9 cellular contexts compared by ENCODE assay signal in the genomic region with DNA sequence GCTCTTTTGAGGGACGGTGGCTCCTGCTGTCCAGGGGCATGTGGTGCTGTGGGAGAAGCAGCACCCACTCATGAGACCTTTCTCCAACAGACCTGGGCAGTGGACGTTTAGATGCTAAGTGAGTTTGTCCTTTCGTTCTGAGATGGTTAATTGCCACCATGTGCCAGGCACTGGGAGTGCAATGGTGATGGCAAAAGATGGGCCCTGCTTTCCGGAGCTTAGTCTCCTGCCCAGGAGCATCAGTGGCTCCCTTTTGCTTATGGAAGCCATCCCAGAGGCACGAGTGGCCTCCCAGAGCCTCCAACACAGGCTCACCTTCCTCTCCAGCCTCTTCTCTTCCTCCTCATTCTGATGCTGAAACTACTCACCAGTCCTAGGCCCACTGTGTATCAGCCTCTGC. TPM values are rescaled to one million over a fixed set of nuclear protein-coding genes. Genes with fewer than 3 reads are reported as not detected.
A peak's percentile ranks its signal among the peaks of the same experiment; 100 is the strongest.
DNase-seq lines count a peak whose midpoint lies in the region; ATAC-seq, FAIRE-seq and TF ChIP-seq lines count a peak whose summit lies in the region.
"Had no signal": no experiment of that assay in that cellular context is flagged by ENCODE, and none has a peak within 500 bp of the region (broad histone marks: within the 10 kb centered on the region; RNA-seq: fewer than 3 reads in every experiment).

No MANE protein-coding gene starts in this region.

- peaks cover 30% of the 10 kb centered on the region for H3K4me1 Mint-ChIP-seq in CD8-positive, alpha-beta T cell (ENCODE audit: low read depth)

- no peak overlapping the region for H2BK120ac ChIP-seq in IMR-90 (ENCODE audit: low read depth, low read length)

- H4K5ac ChIP-seq in IMR-90 (ENCODE audit: low read depth, low read length): no peak overlapping the region

- H3K36me3 Mint-ChIP-seq in CD8-positive, alpha-beta T cell: peaks cover 34% of the 10 kb centered on the region

- TF ChIP-seq CTCF in CD8-positive, alpha-beta T cell (IDR thresholded peaks at IDR 0.05): no peak
- TF ChIP-seq CTCF in IMR-90 (conservative IDR thresholded peaks at IDR 0.05; ENCODE audit: low read depth, low read length) (no peak), GM12878 (IDR thresholded peaks at IDR 0.05 in 2 of 3, conservative IDR thresholded peaks at IDR 0.05 in 1 of 3; ENCODE audit: control insufficient read depth in 2 of 3, extremely low read depth in 1 of 3, insufficient read depth in 1 of 3, low read depth in 3 of 3, low read length in 3 of 3) (no peak), parathyroid adenoma (IDR thresholded peaks at IDR 0.05) (no peak)

- BruUV-seq in IMR-90 (replicated peaks; lab: Mats Ljungman, UMichigan): no TSS peak
- BruUV-seq in GM12878 (replicated peaks; lab: Mats Ljungman, UMichigan): no TSS peak

- no peak for DNase-seq in CD8-positive, alpha-beta T cell
- DNase-seq in IMR-90: no peak
- DNase-seq in GM12878 (ENCODE audit: low read depth, low spot score): no peak
- DNase-seq in NCI-H748 treated with DMSO at 0.1 percent for 48 hours (lab: John Stamatoyannopoulos, UW): no peak
- DNase-seq in activated gamma-delta T cell (lab: John Stamatoyannopoulos, UW): no peak
- DNase-seq: NCI-H69 had no signal

- ATAC-seq in CD8-positive, alpha-beta T cell: no peak
- ATAC-seq in IMR-90 (ENCODE audit: low read depth): 0 out of 2 replicates have a peak, but pooled peaks have one; percentile 27
- ATAC-seq in GM12878: no peak; the same call in 2 of the 3 replicates
- no peak for ATAC-seq in HG03432 (IDR thresholded peaks at IDR 0.05; ENCODE audit: unreplicated experiment)

- no peaks in the 10 kb centered on the region for H3K27me3 ChIP-seq in CD8-positive, alpha-beta T cell (ENCODE audit: insufficient read depth, low read length)
- H3K27me3 ChIP-seq in IMR-90 (ENCODE audit: control insufficient read depth, insufficient read depth, low read length) (no peaks in the 10 kb centered on the region), GM12878 (replicated peaks in 1 of 2; ENCODE audit: control insufficient read depth in 2 of 2, insufficient read depth in 2 of 2, low read length in 1 of 2) (no peaks in the 10 kb centered on the region), parathyroid adenoma (ENCODE audit: control insufficient read depth, insufficient read depth, low read length) (no peaks in the 10 kb centered on the region)
- H3K27me3 ChIP-seq: tibial artery had no signal

- FAIRE-seq in GM12878 (lab: Jason Lieb, UNC): peak; percentile 38

- peaks cover 11% of the 10 kb centered on the region for H4K20me1 ChIP-seq in IMR-90 (ENCODE audit: insufficient read depth, low read length)
- no peaks in the 10 kb centered on the region for H4K20me1 ChIP-seq in GM12878 (ENCODE audit: control insufficient read depth, insufficient read depth)

- peaks cover 8% of the 10 kb centered on the region for H3K9me1 ChIP-seq in IMR-90 (ENCODE audit: insufficient read depth, low read length)

- no peak overlapping the region for H3K4me2 ChIP-seq in IMR-90 (ENCODE audit: low read depth, low read length)
- no peak overlapping the region for H3K4me2 ChIP-seq in GM12878 (ENCODE audit: control insufficient read depth, insufficient read depth)
- H3K4me2 ChIP-seq in parathyroid adenoma (ENCODE audit: low read length): no peak overlapping the region

- in situ Hi-C loops in IMR-90 (cut with MboI; ENCODE audit: low sequenced_read_pairs): no loop called here
- in situ Hi-C loops in GM12878 (cut with MboI): no loop called here

- H3K9me3 Mint-ChIP-seq in CD8-positive, alpha-beta T cell: no peaks in the 10 kb centered on the region

- H3K27me3 Mint-ChIP-seq in CD8-positive, alpha-beta T cell (ENCODE audit: low read depth): no peaks in the 10 kb centered on the region

- TF ChIP-seq POLR2A in IMR-90 (IDR thresholded peaks at IDR 0.05; ENCODE audit: low read depth, low read length) (no peak), GM12878 (IDR thresholded peaks at IDR 0.05; ENCODE audit: low read depth, low read length) (no peak)

- H2AFZ ChIP-seq in IMR-90 (replicated peaks; ENCODE audit: low read length, poor library complexity) (no peak overlapping the region), GM12878 (ENCODE audit: control insufficient read depth, low read depth, low read length) (no peak overlapping the region), parathyroid adenoma (no peak overlapping the region)

- H3K23ac ChIP-seq in IMR-90 (ENCODE audit: low read depth, low read length): no peak overlapping the region

- 80% methylated on average over 2 of the region's 5 CpGs; no CpG with 5 or more reads in 1 of the 2 experiments for WGBS in IMR-90 (ENCODE audit: extremely low coverage in 2 of 2, insufficient read length in 1 of 2), 2 experiments
- WGBS in GM12878 (ENCODE audit: insufficient coverage, insufficient replicate concordance, low lambda C conversion rate, missing lambda C conversion rate): 85% methylated on average over 5 of the region's 5 CpGs

- SMC1A ChIA-PET in GM12878 (lab: Charles Lee; ENCODE audit: uncharacterized antibody, unreplicated experiment): interaction anchor here (0.7 to 1.7 kb wide), 2 partner anchors 31 to 60 kb away, joined by 3 to 8 read pairs; no protein-coding TSS in a partner anchor

- TF ChIP-seq RAD21 in IMR-90 (IDR thresholded peaks at IDR 0.05; ENCODE audit: low read length) (no peak), GM12878 (IDR thresholded peaks at IDR 0.05; ENCODE audit: insufficient read depth, low read depth, low read length) (no peak)

- dilution Hi-C loops in IMR-90 (cut with HindIII; ENCODE audit: low sequenced_read_pairs, unreplicated experiment): no loop called here

- H2BK15ac ChIP-seq in IMR-90 (ENCODE audit: low read depth, low read length): no peak overlapping the region

- CTCF ChIA-PET in CD8-positive, alpha-beta T cell (lab: Charles Lee): interaction anchor here (1.0 to 1.4 kb wide), 3 partner anchors 16 to 146 kb away, joined by 3 to 5 read pairs (median 5); a partner anchor contains a TSS
- CTCF ChIA-PET in IMR-90 (lab: Yijun Ruan, JAX): interaction anchor here (0.6 kb wide), 1 partner anchor 164 kb away, joined by 5 read pairs; no protein-coding TSS in a partner anchor
- CTCF ChIA-PET in GM12878 (lab: Yijun Ruan, JAX): interaction anchor here (1.1 to 2.2 kb wide), 4 partner anchors 33 to 75 kb away, joined by 3 to 6 read pairs (median 5); no protein-coding TSS in a partner anchor

- H3K27ac Mint-ChIP-seq in CD8-positive, alpha-beta T cell: peak overlapping the region; percentile 98

- no peak overlapping the region for H4K8ac ChIP-seq in IMR-90 (ENCODE audit: low read depth in 2 of 2, low read length in 2 of 2)

- H3K4me1 ChIP-seq in CD8-positive, alpha-beta T cell (ENCODE audit: insufficient read depth, low read length): peaks cover 25% of the 10 kb centered on the region
- no peaks in the 10 kb centered on the region for H3K4me1 ChIP-seq in IMR-90 (ENCODE audit: control insufficient read depth, insufficient read depth, low read length)
- H3K4me1 ChIP-seq in GM12878 (ENCODE audit: control insufficient read depth, insufficient read depth, low read length): peaks cover 13% of the 10 kb centered on the region
- no peaks in the 10 kb centered on the region for H3K4me1 ChIP-seq in parathyroid adenoma

- H3K9me3 ChIP-seq in CD8-positive, alpha-beta T cell (ENCODE audit: low read length): no peaks in the 10 kb centered on the region
- H3K9me3 ChIP-seq in IMR-90 (ENCODE audit: control insufficient read depth, insufficient read depth, low read length) (no peaks in the 10 kb centered on the region), GM12878 (replicated peaks; ENCODE audit: control insufficient read depth, insufficient read depth, low read length) (no peaks in the 10 kb centered on the region), parathyroid adenoma (ENCODE audit: control insufficient read depth, low read length) (no peaks in the 10 kb centered on the region)
- H3K9me3 ChIP-seq: tibial artery had no signal

- peaks cover 3 to 20% of the 10 kb centered on the region in 2 experiments for H3K79me1 ChIP-seq in IMR-90 (ENCODE audit: low read depth in 1 of 2, low read length in 2 of 2)

- no peak for TF ChIP-seq EP300 in GM12878 (IDR thresholded peaks at IDR 0.05; ENCODE audit: borderline replicate concordance in 1 of 2, control insufficient read depth in 1 of 2, low read depth in 2 of 2, low read length in 2 of 2)

- H3K18ac ChIP-seq in IMR-90 (ENCODE audit: low read depth, low read length): no peak overlapping the region

- H4K91ac ChIP-seq in IMR-90 (ENCODE audit: insufficient read depth, low read depth, low read length): no peak overlapping the region

- H2AK5ac ChIP-seq in IMR-90 (ENCODE audit: low read depth, low read length): no peak overlapping the region

- H3K14ac ChIP-seq in IMR-90 (replicated peaks; ENCODE audit: low read depth, low read length): no peak overlapping the region

- H2BK20ac ChIP-seq in IMR-90 (ENCODE audit: low read depth, low read length): no peak overlapping the region

- peak overlapping the region; percentile 79 for H3K4me3 Mint-ChIP-seq in CD8-positive, alpha-beta T cell

- intact Hi-C loops in CD8-positive, alpha-beta T cell (cut with DNase I, micrococcal nuclease): loop anchor here in 1 of 2 experiments (1.0 kb wide), 1 partner anchor 32 kb away; no protein-coding TSS in a partner anchor
- intact Hi-C loops in IMR-90 (cut with micrococcal nuclease) (no loop called here), GM12878 (cut with micrococcal nuclease; ENCODE audit: unreplicated experiment) (loop anchor here (2.0 kb wide), 1 partner anchor 60 kb away; no protein-coding TSS in a partner anchor)

- H2AK9ac ChIP-seq in IMR-90 (replicated peaks; ENCODE audit: low read depth, low read length, poor library complexity): peak overlapping the region; percentile 65

- no peak overlapping the region for H3K56ac ChIP-seq in IMR-90 (ENCODE audit: extremely low read depth, insufficient read depth, low read length)

- no peaks in the 10 kb centered on the region for H3K36me3 ChIP-seq in CD8-positive, alpha-beta T cell (ENCODE audit: insufficient read depth, low read length)
- H3K36me3 ChIP-seq in IMR-90 (ENCODE audit: control insufficient read depth, insufficient read depth, low read length): peaks cover 7% of the 10 kb centered on the region; the same call in 1 of the 2 replicates
- peaks cover 0 to 2% of the 10 kb centered on the region in 2 experiments; a peak in 2 of 4 replicates for H3K36me3 ChIP-seq in GM12878 (ENCODE audit: control insufficient read depth in 2 of 2, insufficient read depth in 2 of 2, low read length in 1 of 2)
- H3K36me3 ChIP-seq in parathyroid adenoma (ENCODE audit: control insufficient read depth, insufficient read depth, low read length): no peaks in the 10 kb centered on the region

- H3K79me2 ChIP-seq in GM12878 (ENCODE audit: control insufficient read depth, insufficient read depth, low read length): no peaks in the 10 kb centered on the region
- H3K79me2 ChIP-seq in parathyroid adenoma: peaks cover 6% of the 10 kb centered on the region

- RAD21 ChIA-PET in GM12878 (lab: Charles Lee; ENCODE audit: unreplicated experiment): interaction anchor here (1.1 to 1.2 kb wide), 2 partner anchors 33 to 60 kb away, joined by 3 to 5 read pairs; no protein-coding TSS in a partner anchor

- no peak overlapping the region for H3K4ac ChIP-seq in IMR-90 (ENCODE audit: low read depth, low read length)

- H3K27ac ChIP-seq in CD8-positive, alpha-beta T cell (ENCODE audit: low read depth, low read length): peak overlapping the region; percentile 58
- H3K27ac ChIP-seq in IMR-90 (ENCODE audit: insufficient read depth, low read length) (no peak overlapping the region), GM12878 (ENCODE audit: control insufficient read depth, insufficient read depth) (peak overlapping the region; percentile 68), parathyroid adenoma (peak overlapping the region; percentile 55)
- H3K27ac ChIP-seq: tibial artery had no signal

- H2BK5ac ChIP-seq in IMR-90 (ENCODE audit: low read depth, low read length, poor library complexity, severe bottlenecking): no peak overlapping the region

- H3K9ac ChIP-seq in IMR-90 (ENCODE audit: low read depth, low read length) (no peak overlapping the region), GM12878 (ENCODE audit: control insufficient read depth, insufficient read depth, low read length) (no peak overlapping the region), parathyroid adenoma (no peak overlapping the region)

- POLR2A ChIA-PET in CD8-positive, alpha-beta T cell (lab: Charles Lee): interaction anchor here (0.6 to 1.5 kb wide), 6 partner anchors 13 to 37 kb away, joined by 3 to 5 read pairs (median 4); a partner anchor contains a TSS
- POLR2A ChIA-PET in IMR-90 (lab: Charles Lee; ENCODE audit: unreplicated experiment) (no interaction called here), GM12878 (lab: Charles Lee) (interaction anchor here (0.5 kb wide), 1 partner anchor 202 kb away, joined by 4 read pairs; no protein-coding TSS in a partner anchor)

- H3K4me3 ChIP-seq in CD8-positive, alpha-beta T cell (ENCODE audit: low read depth, low read length): peak overlapping the region; percentile 38
- H3K4me3 ChIP-seq in IMR-90 (ENCODE audit: insufficient read depth, low read depth, low read length) (no peak overlapping the region), GM12878 (no peak overlapping the region), parathyroid adenoma (ENCODE audit: low read depth, low read length) (no peak overlapping the region)
- H3K4me3 ChIP-seq: tibial artery had no signal

RNA-seq across cellular contexts. Expression of a gene that starts 28.4 kb away (rescaled TPM):
- under 1 TPM; 0.64 to 0.98 TPM for total RNA-seq in CD8-positive, alpha-beta T cell
- 2.2 and 2.9 TPM in 2 replicates for total RNA-seq in IMR-90 (2012; rRNA removed)
- polyA plus RNA-seq in IMR-90 (2012; rRNA removed): 6.9 and 7.5 TPM in 2 replicates
- 4.7 and 6.3 TPM in 2 replicates for polyA plus RNA-seq in IMR-90 (2012; cell fraction: cytosol; rRNA removed)
- polyA plus RNA-seq in IMR-90 (2012; cell fraction: nucleus; rRNA removed; ENCODE audit: low replicate concordance): 17.2 and 50.6 TPM in 2 replicates
- total RNA-seq in GM12878 (2013; cell fraction: nucleolus; rRNA removed): 0.65 and 2.0 TPM in 2 replicates
- 0.44 and 1.4 TPM in 2 replicates for total RNA-seq in GM12878 (2014; rRNA removed)
- 0.18 and 0.23 TPM in 2 replicates for total RNA-seq in GM12878 (2014; rRNA removed; fragmentation: Illumina TruSeq; extraction: Trizol)
- total RNA-seq in GM12878 (2021): 0.80 and 1.8 TPM in 2 replicates
- polyA plus RNA-seq in GM12878 (2011; ENCODE audit: low read depth): 0.39 TPM
- polyA plus RNA-seq in GM12878 (2011; rRNA removed): 0.10 TPM in 1 of 2 replicates, not detected in the other
- 0.03 and 0.12 TPM in 2 replicates for polyA plus RNA-seq in GM12878 (2011; cell fraction: cytosol; rRNA removed)
- 0.59 and 0.84 TPM in 2 replicates for polyA plus RNA-seq in GM12878 (2011; cell fraction: nucleus; rRNA removed)
- polyA plus RNA-seq in GM12878 (2012): 0.31 and 0.46 TPM in 2 replicates
- 0.14 and 0.16 TPM in 2 replicates for polyA plus RNA-seq in GM12878 (2014; fragmentation: Illumina TruSeq; extraction: Trizol)
- polyA plus RNA-seq in GM12878 (2014; fragmentation: Nextera tagmentation; extraction: Ambion mirVana): under 1 TPM in 1 of 2 experiments, not detected in 1; 0.02 TPM
- 0.93 and 2.7 TPM in 2 replicates for polyA plus RNA-seq in GM12878 (2014; rRNA removed)
- under 1 TPM; 0.44 to 0.56 TPM for polyA plus RNA-seq in GM12878 (2016; fragmentation: Nextera tagmentation; extraction: Ambion mirVana)
- polyA minus RNA-seq in GM12878 (2011; rRNA and poly(A)+ RNA removed): not detected in 2 replicates
- not detected in 2 replicates for polyA minus RNA-seq in GM12878 (2011; cell fraction: cytosol; rRNA and poly(A)+ RNA removed)
- polyA minus RNA-seq in GM12878 (2011; cell fraction: nucleus; rRNA and poly(A)+ RNA removed): 0.12 and 0.57 TPM in 2 replicates

RNA-seq across cellular contexts. Expression of a gene that starts 29.4 kb away (rescaled TPM):
- total RNA-seq in CD8-positive, alpha-beta T cell: 100 to 1,000 TPM; 116 to 123 TPM
- 6.4 and 7.2 TPM in 2 replicates for total RNA-seq in IMR-90 (2012; rRNA removed)
- polyA plus RNA-seq in IMR-90 (2012; rRNA removed): 14.9 and 16.2 TPM in 2 replicates
- polyA plus RNA-seq in IMR-90 (2012; cell fraction: cytosol; rRNA removed): 9.8 and 14.7 TPM in 2 replicates
- polyA plus RNA-seq in IMR-90 (2012; cell fraction: nucleus; rRNA removed; ENCODE audit: low replicate concordance): 37.4 and 62.8 TPM in 2 replicates
- 16.4 and 19.8 TPM in 2 replicates for total RNA-seq in GM12878 (2013; cell fraction: nucleolus; rRNA removed)
- 42.1 and 43.2 TPM in 2 replicates for total RNA-seq in GM12878 (2014; rRNA removed)
- 21.4 and 26.1 TPM in 2 replicates for total RNA-seq in GM12878 (2014; rRNA removed; fragmentation: Illumina TruSeq; extraction: Trizol)
- total RNA-seq in GM12878 (2021): 37.3 and 41.2 TPM in 2 replicates
- polyA plus RNA-seq in GM12878 (2011; ENCODE audit: low read depth): 12.7 TPM
- 25.4 and 45.7 TPM in 2 replicates for polyA plus RNA-seq in GM12878 (2011; rRNA removed)
- 41.7 and 53.0 TPM in 2 replicates for polyA plus RNA-seq in GM12878 (2011; cell fraction: cytosol; rRNA removed)
- 54.8 and 62.1 TPM in 2 replicates for polyA plus RNA-seq in GM12878 (2011; cell fraction: nucleus; rRNA removed)
- 20.1 and 23.9 TPM in 2 replicates for polyA plus RNA-seq in GM12878 (2012)
- 22.9 and 29.5 TPM in 2 replicates for polyA plus RNA-seq in GM12878 (2014; fragmentation: Illumina TruSeq; extraction: Trizol)
- 10 to 100 TPM in 1 of 2 experiments, 1 to 10 TPM in 1; 7.1 to 23.1 TPM for polyA plus RNA-seq in GM12878 (2014; fragmentation: Nextera tagmentation; extraction: Ambion mirVana)
- 42.4 and 52.2 TPM in 2 replicates for polyA plus RNA-seq in GM12878 (2014; rRNA removed)
- polyA plus RNA-seq in GM12878 (2016; fragmentation: Nextera tagmentation; extraction: Ambion mirVana): 10 to 100 TPM; 41.1 to 48.0 TPM
- polyA minus RNA-seq in GM12878 (2011; rRNA and poly(A)+ RNA removed): 25.9 and 32.6 TPM in 2 replicates
- polyA minus RNA-seq in GM12878 (2011; cell fraction: cytosol; rRNA and poly(A)+ RNA removed): 6.8 and 18.3 TPM in 2 replicates
- 7.5 and 13.1 TPM in 2 replicates for polyA minus RNA-seq in GM12878 (2011; cell fraction: nucleus; rRNA and poly(A)+ RNA removed)

RNA-seq across cellular contexts. Expression of a gene that starts 30.5 kb away (rescaled TPM):
- total RNA-seq in CD8-positive, alpha-beta T cell: 10 to 100 TPM; 44.8 to 46.5 TPM
- 8.4 and 11.4 TPM in 2 replicates for total RNA-seq in IMR-90 (2012; rRNA removed)
- polyA plus RNA-seq in IMR-90 (2012; rRNA removed): 59.2 and 64.7 TPM in 2 replicates
- 30.4 and 39.0 TPM in 2 replicates for polyA plus RNA-seq in IMR-90 (2012; cell fraction: cytosol; rRNA removed)
- 231 and 523 TPM in 2 replicates for polyA plus RNA-seq in IMR-90 (2012; cell fraction: nucleus; rRNA removed; ENCODE audit: low replicate concordance)
- 124 and 144 TPM in 2 replicates for total RNA-seq in GM12878 (2013; cell fraction: nucleolus; rRNA removed)
- 23.9 and 31.4 TPM in 2 replicates for total RNA-seq in GM12878 (2014; rRNA removed)
- 15.4 and 15.8 TPM in 2 replicates for total RNA-seq in GM12878 (2014; rRNA removed; fragmentation: Illumina TruSeq; extraction: Trizol)
- 59.0 and 70.7 TPM in 2 replicates for total RNA-seq in GM12878 (2021)
- 23.7 TPM for polyA plus RNA-seq in GM12878 (2011; ENCODE audit: low read depth)
- polyA plus RNA-seq in GM12878 (2011; rRNA removed): 9.8 and 21.9 TPM in 2 replicates
- polyA plus RNA-seq in GM12878 (2011; cell fraction: cytosol; rRNA removed): 23.8 and 24.1 TPM in 2 replicates
- polyA plus RNA-seq in GM12878 (2011; cell fraction: nucleus; rRNA removed): 363 and 387 TPM in 2 replicates
- polyA plus RNA-seq in GM12878 (2012): 63.2 and 64.4 TPM in 2 replicates
- 11.9 and 46.5 TPM in 2 replicates for polyA plus RNA-seq in GM12878 (2014; fragmentation: Illumina TruSeq; extraction: Trizol)
- polyA plus RNA-seq in GM12878 (2014; fragmentation: Nextera tagmentation; extraction: Ambion mirVana): 1 to 10 TPM in 1 of 2 experiments, under 1 TPM in 1; 0.31 to 2.3 TPM
- polyA plus RNA-seq in GM12878 (2014; rRNA removed): 41.7 and 50.5 TPM in 2 replicates
- polyA plus RNA-seq in GM12878 (2016; fragmentation: Nextera tagmentation; extraction: Ambion mirVana): 10 to 100 TPM; 21.2 to 26.9 TPM
- polyA minus RNA-seq in GM12878 (2011; rRNA and poly(A)+ RNA removed): 21.6 and 44.4 TPM in 2 replicates
- polyA minus RNA-seq in GM12878 (2011; cell fraction: cytosol; rRNA and poly(A)+ RNA removed): 19.4 and 25.9 TPM in 2 replicates
- polyA minus RNA-seq in GM12878 (2011; cell fraction: nucleus; rRNA and poly(A)+ RNA removed): 49.2 and 74.5 TPM in 2 replicates

RNA-seq across cellular contexts. Expression of a gene that starts 38.5 kb away (rescaled TPM):
- total RNA-seq in CD8-positive, alpha-beta T cell: 10 to 100 TPM; 32.7 to 36.4 TPM
- total RNA-seq in IMR-90 (2012; rRNA removed) (0.54 and 0.56 TPM in 2 replicates), GM12878 (2014; rRNA removed) (5.0 and 6.5 TPM in 2 replicates), GM12878 (2014; rRNA removed; fragmentation: Illumina TruSeq; extraction: Trizol) (1.8 and 2.0 TPM in 2 replicates), GM12878 (2021) (6.3 and 7.6 TPM in 2 replicates)
- polyA plus RNA-seq in IMR-90 (2012; rRNA removed) (0.53 and 0.72 TPM in 2 replicates), GM12878 (2011; rRNA removed) (1.7 and 3.3 TPM in 2 replicates), GM12878 (2014; fragmentation: Illumina TruSeq; extraction: Trizol) (9.9 TPM in 1 of 2 replicates, not detected in the other), GM12878 (2014; fragmentation: Nextera tagmentation; extraction: Ambion mirVana) (under 1 TPM; 0.21 to 0.75 TPM), GM12878 (2014; rRNA removed) (5.8 and 7.4 TPM in 2 replicates), GM12878 (2016; fragmentation: Nextera tagmentation; extraction: Ambion mirVana) (1 to 10 TPM; 4.1 to 5.0 TPM)
- 1.2 and 1.6 TPM in 2 replicates for polyA plus RNA-seq in IMR-90 (2012; cell fraction: cytosol; rRNA removed)
- polyA plus RNA-seq in IMR-90 (2012; cell fraction: nucleus; rRNA removed; ENCODE audit: low replicate concordance): 2.0 and 4.5 TPM in 2 replicates
- total RNA-seq in GM12878 (2013; cell fraction: nucleolus; rRNA removed): 13.4 and 45.4 TPM in 2 replicates
- 1.7 TPM for polyA plus RNA-seq in GM12878 (2011; ENCODE audit: low read depth)
- polyA plus RNA-seq in GM12878 (2011; cell fraction: cytosol; rRNA removed): 4.1 and 6.8 TPM in 2 replicates
- 18.8 and 24.8 TPM in 2 replicates for polyA plus RNA-seq in GM12878 (2011; cell fraction: nucleus; rRNA removed)
- 4.9 and 7.6 TPM in 2 replicates for polyA plus RNA-seq in GM12878 (2012)
- 2.0 and 7.0 TPM in 2 replicates for polyA minus RNA-seq in GM12878 (2011; rRNA and poly(A)+ RNA removed)
- 7.4 and 7.5 TPM in 2 replicates for polyA minus RNA-seq in GM12878 (2011; cell fraction: cytosol; rRNA and poly(A)+ RNA removed)
- 4.4 and 5.7 TPM in 2 replicates for polyA minus RNA-seq in GM12878 (2011; cell fraction: nucleus; rRNA and poly(A)+ RNA removed)
